In genomic region chr4:24603343-24603742, GRCh38 we compare ENCODE assay signal across 23 cellular contexts.
"Had no signal": no experiment of that assay in that cellular context is flagged by ENCODE, and none has a peak within 500 bp of the region (broad histone marks: within the 10 kb centered on the region; RNA-seq: fewer than 3 reads in every experiment).

No MANE protein-coding gene starts in this region.

- H3K27me3 ChIP-seq: gastrocnemius medialis, ovary, stomach had no signal

- H3K36me3 Mint-ChIP-seq: natural killer cell; stimulated activated effector memory CD8-positive, alpha-beta T cell treated with anti-CD3 and anti-CD28 coated beads, Interleukin-12 subunit alpha, Interleukin-12 subunit beta, amount 100 ng/mL, for 72 hours; type B pancreatic cell had no signal

- H3K4me2 ChIP-seq: smooth muscle cell had no signal

- H3K4me1 Mint-ChIP-seq: stimulated activated effector memory CD8-positive, alpha-beta T cell treated with anti-CD3 and anti-CD28 coated beads, Interleukin-12 subunit alpha, Interleukin-12 subunit beta, amount 100 ng/mL, for 72 hours had no signal

- DNase-seq: caudate nucleus; cerebellar nuclear complex; cortex of kidney; foreskin fibroblast; gastrocnemius medialis; head of caudate nucleus; hippocampal formation; left colon; natural killer cell; occipital lobe; ovary; retina; stimulated activated CD4-positive, alpha-beta T cell treated with anti-CD3 and anti-CD28 coated beads, Interleukin-12 subunit alpha, Interleukin-12 subunit beta, amount 100 ng/mL, for 4 hours; stimulated activated CD4-positive, alpha-beta T cell treated with anti-CD3 and anti-CD28 coated beads, Interleukin-1b, Interleukin-23, amount 100 ng/mL, for 48 hours; stimulated activated CD4-positive, alpha-beta T cell treated with anti-CD3 and anti-CD28 coated beads, Interleukin-4, amount 100 ng/mL, for 1 hour; stimulated activated naive CD4-positive, alpha-beta T cell treated with Interleukin-2 at 50 U/mL for 16 hours; stomach; tibial artery had no signal

- H3K36me3 ChIP-seq: gastrocnemius medialis, ovary, stomach, tibial artery had no signal

- ATAC-seq: esophagus mucosa; gastrocnemius medialis; left colon; natural killer cell; sciatic nerve; stimulated activated effector memory CD8-positive, alpha-beta T cell treated with anti-CD3 and anti-CD28 coated beads, Interleukin-12 subunit alpha, Interleukin-12 subunit beta, amount 100 ng/mL, for 72 hours had no signal

- H3K27ac Mint-ChIP-seq: natural killer cell; stimulated activated effector memory CD8-positive, alpha-beta T cell treated with anti-CD3 and anti-CD28 coated beads, Interleukin-12 subunit alpha, Interleukin-12 subunit beta, amount 100 ng/mL, for 72 hours; type B pancreatic cell had no signal

- H3K27me3 Mint-ChIP-seq: type B pancreatic cell had no signal

- H3K27ac ChIP-seq: gastrocnemius medialis, ovary, stomach, tibial artery had no signal

- H3K4me1 ChIP-seq: gastrocnemius medialis, tibial artery had no signal

- H3K4me3 ChIP-seq: gastrocnemius medialis, ovary, smooth muscle cell, stomach, tibial artery had no signal

- H3K9me3 Mint-ChIP-seq: natural killer cell; stimulated activated effector memory CD8-positive, alpha-beta T cell treated with anti-CD3 and anti-CD28 coated beads, Interleukin-12 subunit alpha, Interleukin-12 subunit beta, amount 100 ng/mL, for 72 hours; type B pancreatic cell had no signal

- H3K9me3 ChIP-seq: gastrocnemius medialis, ovary, stomach had no signal

- H3K4me3 Mint-ChIP-seq: natural killer cell; stimulated activated effector memory CD8-positive, alpha-beta T cell treated with anti-CD3 and anti-CD28 coated beads, Interleukin-12 subunit alpha, Interleukin-12 subunit beta, amount 100 ng/mL, for 72 hours; type B pancreatic cell had no signal
